In the genomic region with DNA sequence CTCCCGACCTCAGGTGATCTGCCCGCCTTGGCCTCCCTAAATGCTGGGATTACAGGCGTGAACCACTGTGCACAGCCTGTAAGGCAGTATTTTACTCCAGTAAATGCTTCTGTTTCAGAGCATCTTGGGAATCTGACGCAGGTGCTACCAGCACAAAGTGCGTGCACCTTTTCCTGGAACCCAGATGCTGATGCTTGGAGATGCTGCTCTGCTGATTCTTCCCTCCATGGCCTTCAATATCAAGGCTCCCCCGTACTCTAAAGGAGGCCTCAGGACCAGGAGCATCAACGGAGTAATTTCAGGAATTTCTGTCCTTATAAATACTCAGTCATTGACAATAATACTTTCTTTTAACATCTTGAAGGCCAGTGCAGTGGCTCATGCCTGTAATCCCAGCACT, we compare ENCODE assay signal across 14 cellular contexts. TPM values are rescaled to one million over a fixed set of nuclear protein-coding genes. Genes with fewer than 3 reads are reported as not detected.
A peak's percentile ranks its signal among the peaks of the same experiment; 100 is the strongest.
DNase-seq lines count a peak whose midpoint lies in the region; TF ChIP-seq lines count a peak whose summit lies in the region.
"Had no signal": no experiment of that assay in that cellular context is flagged by ENCODE, and none has a peak within 500 bp of the region (broad histone marks: within the 10 kb centered on the region; RNA-seq: fewer than 3 reads in every experiment).

No MANE protein-coding gene starts in this region.

- H3K79me2 ChIP-seq in MM.1S (ENCODE audit: low read length) = no peaks in the 10 kb centered on the region

- H3K4me3 Mint-ChIP-seq in mesothelial cell of epicardium (no peak overlapping the region), osteocyte (ENCODE audit: unreplicated experiment) (no peak overlapping the region)
- H3K4me3 Mint-ChIP-seq: CD14-positive monocyte; CD4-positive, alpha-beta memory T cell had no signal

- no peak overlapping the region for H3K4me3 ChIP-seq in MM.1S (ENCODE audit: low read length)
- H3K4me3 ChIP-seq: BLaER1, HAP-1 had no signal

- H3F3A ChIP-seq in MM.1S (ENCODE audit: insufficient read depth, low read length) = 0 out of 2 replicates have a peak, but pooled peaks cover 9% of the 10 kb centered on the region

- H3K27ac ChIP-seq in MM.1S (ENCODE audit: low read length) = no peak overlapping the region
- H3K27ac ChIP-seq: BLaER1 had no signal

- no peaks in the 10 kb centered on the region for H4K20me1 ChIP-seq in MM.1S (ENCODE audit: insufficient read depth, low read length)
- H4K20me1 ChIP-seq: BLaER1 had no signal

- H3K9me3 Mint-ChIP-seq in mesothelial cell of epicardium = no peaks in the 10 kb centered on the region
- H3K9me3 Mint-ChIP-seq in osteocyte (ENCODE audit: unreplicated experiment) = no peaks in the 10 kb centered on the region
- H3K9me3 Mint-ChIP-seq: CD4-positive, alpha-beta memory T cell had no signal

- peaks cover 20% of the 10 kb centered on the region for H3K4me1 Mint-ChIP-seq in mesothelial cell of epicardium
- H3K4me1 Mint-ChIP-seq in osteocyte (ENCODE audit: unreplicated experiment) = peaks cover 42% of the 10 kb centered on the region
- H3K4me1 Mint-ChIP-seq: CD14-positive monocyte; CD4-positive, alpha-beta memory T cell had no signal

- H3K27me3 Mint-ChIP-seq in mesothelial cell of epicardium (ENCODE audit: low read depth) (no peaks in the 10 kb centered on the region), osteocyte (ENCODE audit: unreplicated experiment) (no peaks in the 10 kb centered on the region)
- H3K27me3 Mint-ChIP-seq: CD4-positive, alpha-beta memory T cell had no signal

- no peak overlapping the region for H2AFZ ChIP-seq in MM.1S (ENCODE audit: low read length)

- peak overlapping the region; percentile 51; the same call in 1 of the 2 replicates for H3K4me2 ChIP-seq in MM.1S (ENCODE audit: low read depth, low read length)
- H3K4me2 ChIP-seq: BLaER1 had no signal

- H3K36me3 Mint-ChIP-seq in mesothelial cell of epicardium (no peaks in the 10 kb centered on the region), osteocyte (ENCODE audit: unreplicated experiment) (peaks cover 4% of the 10 kb centered on the region)
- H3K36me3 Mint-ChIP-seq: CD14-positive monocyte; CD4-positive, alpha-beta memory T cell had no signal

- TF ChIP-seq CTCF in MM.1S (IDR thresholded peaks at IDR 0.05; ENCODE audit: low read length) = no peak
- TF ChIP-seq CTCF in mesothelial cell of epicardium (IDR thresholded peaks at IDR 0.05; ENCODE audit: unreplicated experiment) = no peak
- no peak for TF ChIP-seq CTCF in osteocyte (IDR thresholded peaks at IDR 0.05)

- peak overlapping the region; percentile 92 for H3K27ac Mint-ChIP-seq in mesothelial cell of epicardium
- H3K27ac Mint-ChIP-seq in osteocyte (ENCODE audit: unreplicated experiment) = peak overlapping the region; percentile 23
- H3K27ac Mint-ChIP-seq: CD14-positive monocyte; CD4-positive, alpha-beta memory T cell had no signal

- no peaks in the 10 kb centered on the region for H3K27me3 ChIP-seq in MM.1S (replicated peaks; ENCODE audit: insufficient read depth, low read length)
- H3K27me3 ChIP-seq: BLaER1 had no signal

- H3K36me3 ChIP-seq in MM.1S (replicated peaks; ENCODE audit: insufficient read depth, low read length) = no peaks in the 10 kb centered on the region
- H3K36me3 ChIP-seq: BLaER1, HAP-1 had no signal

- peaks cover 25% of the 10 kb centered on the region for H3K4me1 ChIP-seq in MM.1S (ENCODE audit: low read length)

- no peaks in the 10 kb centered on the region for H3K9me2 ChIP-seq in MM.1S (replicated peaks; ENCODE audit: insufficient read depth, low read length)

- H3K9me3 ChIP-seq in MM.1S (replicated peaks; ENCODE audit: insufficient read depth, low read length) = no peaks in the 10 kb centered on the region
- H3K9me3 ChIP-seq: BLaER1, HAP-1 had no signal

- no peak overlapping the region for H3K9ac ChIP-seq in MM.1S (ENCODE audit: low read length)
- H3K9ac ChIP-seq: BLaER1 had no signal

- DNase-seq in MM.1S (no peak), mesothelial cell of epicardium (ENCODE audit: low spot score in 2 of 2, unreplicated experiment in 2 of 2) (no peak), osteocyte (ENCODE audit: extremely low spot score, unreplicated experiment) (no peak), COLO829 (ENCODE audit: low spot score) (no peak), DMS53 (lab: John Stamatoyannopoulos, UW) (no peak), DMS53 treated with DMSO at 0.1 percent for 48 hours (lab: John Stamatoyannopoulos, UW; ENCODE audit: unreplicated experiment) (no peak), MV-4-11 (lab: John Stamatoyannopoulos, UW) (no peak)
- DNase-seq: 8988T; Calu3; CD4-positive, alpha-beta memory T cell had no signal

RNA-seq across cellular contexts. Expression of a gene that starts 23.5 kb away (rescaled TPM):
- total RNA-seq in mesothelial cell of epicardium (31.9 to 38.0 TPM (median 32.3 TPM) in 3 replicates), osteocyte (53.3 and 56.6 TPM in 2 replicates)
- total RNA-seq: Calu3; CD4-positive, alpha-beta memory T cell; HepG2 had no signal

RNA-seq across cellular contexts. Expression of a gene that starts 55.7 kb away (rescaled TPM):
- total RNA-seq in mesothelial cell of epicardium = 24.9 to 28.8 TPM (median 26.6 TPM) in 3 replicates
- 25.7 and 26.1 TPM in 2 replicates for total RNA-seq in osteocyte
